34 cellular contexts compared by ENCODE assay signal in genomic region chr3:150847433-150847832, GRCh38. TPM values are rescaled to one million over a fixed set of nuclear protein-coding genes. Genes with fewer than 3 reads are reported as not detected.
"Had no signal": no experiment of that assay in that cellular context is flagged by ENCODE, and none has a peak within 500 bp of the region (broad histone marks: within the 10 kb centered on the region; RNA-seq: fewer than 3 reads in every experiment).

No MANE protein-coding gene starts in this region.

- H3K36me3 Mint-ChIP-seq: mesothelial cell of epicardium, naive B cell had no signal

- H3K27ac Mint-ChIP-seq: dendritic cell treated with granulocyte-macrophage colony-stimulating factor and Interleukin-4, amounts not matched to agents 40 ng/mL and 50 ng/mL, for 4 days; effector memory CD8-positive, alpha-beta T cell; endodermal cell; mesothelial cell of epicardium; naive B cell had no signal

- H3K4me1 Mint-ChIP-seq: naive B cell had no signal

- H3K27me3 ChIP-seq: colonic mucosa, gastrocnemius medialis, left lung had no signal

- H3K9me3 Mint-ChIP-seq: effector memory CD8-positive, alpha-beta T cell had no signal

- H3K9me3 ChIP-seq: colonic mucosa, esophagus squamous epithelium, gastrocnemius medialis had no signal

- H3K36me3 ChIP-seq: colonic mucosa, esophagus squamous epithelium, gastrocnemius medialis, heart right ventricle, left lung, lower lobe of right lung had no signal

- FAIRE-seq: islet of Langerhans, keratinocyte had no signal

- H3K4me3 ChIP-seq: colonic mucosa, esophagus squamous epithelium, gastrocnemius medialis, heart right ventricle, left lung, lower lobe of right lung, mucosa of descending colon had no signal

- H3K4me3 Mint-ChIP-seq: dendritic cell treated with granulocyte-macrophage colony-stimulating factor and Interleukin-4, amounts not matched to agents 40 ng/mL and 50 ng/mL, for 4 days; effector memory CD8-positive, alpha-beta T cell; endodermal cell; mesothelial cell of epicardium; naive B cell had no signal

- H3K27ac ChIP-seq: colonic mucosa, epithelial cell of prostate, esophagus squamous epithelium, gastrocnemius medialis, heart right ventricle, left lung, lower lobe of right lung had no signal

- ATAC-seq: effector memory CD8-positive, alpha-beta T cell; esophagus mucosa; gastrocnemius medialis; heart right ventricle; left cardiac atrium; left lung; left ventricle myocardium superior; lower lobe of right lung; mucosa of descending colon had no signal

- H3K4me1 ChIP-seq: colonic mucosa, esophagus squamous epithelium, gastrocnemius medialis, heart right ventricle, left lung, lower lobe of right lung had no signal

- DNase-seq: colonic mucosa; cortex of kidney; effector CD8-positive, alpha-beta T cell; effector memory CD8-positive, alpha-beta T cell; endodermal cell; erythroblast; esophagus squamous epithelium; foreskin fibroblast; foreskin melanocyte; gastrocnemius medialis; glutamatergic neuron; head of caudate nucleus; heart right ventricle; hippocampal formation; left cardiac atrium; left lung; left ventricle myocardium superior; lower lobe of right lung; mesenchymal stem cell; mucosa of descending colon; naive B cell had no signal

RNA-seq across cellular contexts. Expression of gene MINDY4B, which starts 57.8 kb away (rescaled TPM):
- total RNA-seq: colonic mucosa, dermis microvascular lymphatic vessel endothelial cell, endodermal cell, esophagus mucosa, esophagus squamous epithelium, gastrocnemius medialis, glomerular endothelial cell, kidney epithelial cell, left cardiac atrium, left lung, left ventricle myocardium superior, lower leg skin, lower lobe of right lung, lung microvascular endothelial cell, mesenteric fat pad, mesothelial cell of epicardium, mucosa of descending colon, myocyte had no signal
- polyA plus RNA-seq: heart right ventricle, keratinocyte had no signal
